Comparison of ENCODE assay signal across 21 cellular contexts in the genomic region with DNA sequence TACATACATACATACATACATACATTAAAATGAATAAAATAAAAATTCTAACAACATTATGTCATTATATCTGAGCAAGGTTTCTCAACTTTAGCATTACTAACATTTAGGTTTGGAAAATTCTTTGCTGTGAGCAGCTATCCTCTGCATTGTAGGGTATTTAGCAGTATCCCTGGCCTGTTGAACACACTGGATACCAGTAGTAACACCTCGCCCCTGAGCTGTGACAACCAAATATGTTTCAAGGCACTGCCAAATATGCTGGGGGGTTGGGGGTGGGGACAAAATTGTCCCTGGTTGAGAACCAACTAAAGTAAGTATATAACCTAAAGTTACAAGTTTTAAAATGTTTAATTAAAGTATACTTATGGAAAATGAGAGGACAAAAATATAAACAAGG.
DNase-seq lines count a peak whose midpoint lies in the region; ATAC-seq, FAIRE-seq and TF ChIP-seq lines count a peak whose summit lies in the region.
"Had no signal": no experiment of that assay in that cellular context is flagged by ENCODE, and none has a peak within 500 bp of the region (broad histone marks: within the 10 kb centered on the region; RNA-seq: fewer than 3 reads in every experiment).

No MANE protein-coding gene starts in this region.

- CTCF ChIA-PET in HepG2 (lab: Yijun Ruan, JAX; ENCODE audit: low intra/inter-chr PET ratio, low total read pairs): no interaction called here

- TF ChIP-seq EP300 in HepG2 (IDR thresholded peaks at IDR 0.05; ENCODE audit: low read depth in 2 of 2, low read length in 2 of 2) (no peak), HepG2 (CRISPR knock-in tag; IDR thresholded peaks at IDR 0.05; ENCODE audit: borderline replicate concordance) (no peak), sigmoid colon (IDR thresholded peaks at IDR 0.05) (no peak)

- no peaks in the 10 kb centered on the region for H3K9me3 ChIP-seq in liver (ENCODE audit: control insufficient read depth in 4 of 4, low read length in 3 of 4)
- no peaks in the 10 kb centered on the region for H3K9me3 ChIP-seq in HepG2 (ENCODE audit: low read length)
- H3K9me3 ChIP-seq in sigmoid colon: no peaks in the 10 kb centered on the region
- H3K9me3 ChIP-seq: A549, Caco-2 had no signal

- in situ Hi-C loops in HepG2 (cut with HindIII; ENCODE audit: extremely low pct_ligation_motif_present, low pct_unique_long_range_greater_than_20kb): no loop called here

- H3K4me3 ChIP-seq in liver (ENCODE audit: low read depth in 1 of 3, low read length in 3 of 3) (no peak overlapping the region), HepG2 (replicated peaks in 1 of 3; ENCODE audit: insufficient read depth in 1 of 3, low read depth in 2 of 3, low read length in 3 of 3) (no peak overlapping the region), sigmoid colon (no peak overlapping the region)
- H3K4me3 ChIP-seq: A549; BLaER1 treated with 17β-estradiol and CSF1 and Interleukin-3, amounts not matched to agents 10 nM and 100 nM; GM12878 had no signal

- TF ChIP-seq RAD21 in liver (IDR thresholded peaks at IDR 0.05): no peak
- no peak for TF ChIP-seq RAD21 in HepG2 (CRISPR knock-in tag; IDR thresholded peaks at IDR 0.05)

- no peak overlapping the region for H2AFZ ChIP-seq in HepG2 (ENCODE audit: low read length)

- H3K36me3 ChIP-seq in liver (ENCODE audit: control insufficient read depth in 4 of 4, insufficient read depth in 3 of 4, low read depth in 1 of 4, low read length in 3 of 4): no peaks in the 10 kb centered on the region
- H3K36me3 ChIP-seq in HepG2 (replicated peaks in 1 of 2; ENCODE audit: control insufficient read depth in 1 of 2, insufficient read depth in 2 of 2, low read length in 2 of 2): no peaks in the 10 kb centered on the region
- no peaks in the 10 kb centered on the region for H3K36me3 ChIP-seq in sigmoid colon
- H3K36me3 ChIP-seq: BLaER1 treated with 17β-estradiol and CSF1 and Interleukin-3, amounts not matched to agents 10 nM and 100 nM had no signal

- H3K27ac ChIP-seq in liver (ENCODE audit: low read depth in 1 of 2, low read length in 2 of 2) (peak overlapping the region in 1 of 2 donors; percentile 16), HepG2 (ENCODE audit: extremely low read length, insufficient read depth, low read length) (no peak overlapping the region), sigmoid colon (no peak overlapping the region)
- H3K27ac ChIP-seq: 22Rv1; A549; BLaER1 treated with 17β-estradiol and CSF1 and Interleukin-3, amounts not matched to agents 10 nM and 100 nM; C4-2B had no signal

- DNase-seq in HepG2 (ENCODE audit: low spot score): no peak
- DNase-seq in left lobe of liver (ENCODE audit: low spot score): no peak
- DNase-seq in anterior cingulate cortex (lab: John Stamatoyannopoulos, UW): no peak
- DNase-seq in sigmoid colon: no peak
- DNase-seq: AML-193; Caco-2; Calu3; CD4-positive, alpha-beta T cell; CD8-positive, alpha-beta T cell; DMS79 treated with DMSO at 0.1 percent for 48 hours; EL; GDM1 had no signal

- FAIRE-seq in HepG2 (lab: Jason Lieb, UNC): no peak
- FAIRE-seq: A549, D721Med, GM12878, GM12892, GM18507 had no signal

- H3K79me2 ChIP-seq in HepG2 (ENCODE audit: insufficient read depth, low read length): no peaks in the 10 kb centered on the region

- intact Hi-C loops in HepG2 (cut with micrococcal nuclease; ENCODE audit: unreplicated experiment): no loop called here
- intact Hi-C loops in sigmoid colon (cut with DNase I): no loop called here

- no peak overlapping the region for H3K9ac ChIP-seq in liver (ENCODE audit: low read depth in 1 of 2, low read length in 2 of 2)
- H3K9ac ChIP-seq in HepG2 (ENCODE audit: insufficient read depth, low read depth, low read length): no peak overlapping the region
- H3K9ac ChIP-seq: BLaER1 treated with 17β-estradiol and CSF1 and Interleukin-3, amounts not matched to agents 10 nM and 100 nM had no signal

- no peaks in the 10 kb centered on the region for H3K27me3 ChIP-seq in liver (ENCODE audit: control insufficient read depth in 4 of 4, insufficient read depth in 4 of 4, low read length in 3 of 4)
- no peaks in the 10 kb centered on the region for H3K27me3 ChIP-seq in HepG2 (ENCODE audit: control insufficient read depth in 1 of 2, insufficient read depth in 2 of 2, low read length in 2 of 2)
- H3K27me3 ChIP-seq in sigmoid colon: no peaks in the 10 kb centered on the region

- POLR2A ChIA-PET in HepG2 (lab: Yijun Ruan, JAX): no interaction called here

- ATAC-seq in HepG2 (no peak), left lobe of liver (peak; percentile 65)
- ATAC-seq: A549; CD8-positive, alpha-beta T cell; GM12878 had no signal

- no peak overlapping the region for H3K4me2 ChIP-seq in HepG2 (ENCODE audit: low read depth, low read length)
- H3K4me2 ChIP-seq: A549; BLaER1 treated with 17β-estradiol and CSF1 and Interleukin-3, amounts not matched to agents 10 nM and 100 nM had no signal

- TF ChIP-seq POLR2A in HepG2 (IDR thresholded peaks at IDR 0.05; ENCODE audit: insufficient read depth in 1 of 2, low read depth in 2 of 2, low read length in 2 of 2): no peak
- TF ChIP-seq POLR2A in sigmoid colon (IDR thresholded peaks at IDR 0.05): no peak

- BruUV-seq in HepG2 (replicated peaks; lab: Mats Ljungman, UMichigan): no TSS peak

- 44% methylated on average over 1 of the region's 1 CpG for WGBS in liver
- WGBS in HepG2 (ENCODE audit: low lambda C conversion rate): 0% methylated on average over 1 of the region's 1 CpG
- 87 to 93% methylated on average over 1 of the region's 1 CpG for WGBS in sigmoid colon, 2 donors

- H3K4me1 ChIP-seq in liver (ENCODE audit: control insufficient read depth in 4 of 4, insufficient read depth in 4 of 4, low read length in 3 of 4) (peaks cover 0 to 6% (median 2%) of the 10 kb centered on the region in 4 donors), HepG2 (ENCODE audit: insufficient read depth, low read length) (no peaks in the 10 kb centered on the region), sigmoid colon (no peaks in the 10 kb centered on the region)
- H3K4me1 ChIP-seq: A549; BLaER1 treated with 17β-estradiol and CSF1 and Interleukin-3, amounts not matched to agents 10 nM and 100 nM; Caco-2 had no signal

- H4K20me1 ChIP-seq in HepG2 (ENCODE audit: insufficient read depth, low read length): no peaks in the 10 kb centered on the region
- H4K20me1 ChIP-seq: BLaER1 treated with 17β-estradiol and CSF1 and Interleukin-3, amounts not matched to agents 10 nM and 100 nM had no signal

- TF ChIP-seq CTCF in liver (IDR thresholded peaks at IDR 0.05; ENCODE audit: low read depth, low read length, missing input control): no peak
- no peak for TF ChIP-seq CTCF in HepG2 (CRISPR knock-in tag; IDR thresholded peaks at IDR 0.05)
- no peak for TF ChIP-seq CTCF in sigmoid colon (IDR thresholded peaks at IDR 0.05)

TF ChIP-seq in liver, 16 proteins besides CTCF, POLR2A, EP300 and RAD21:
- TF ChIP-seq GABPA (IDR thresholded peaks at IDR 0.05 in 1 of 2, conservative IDR thresholded peaks at IDR 0.05 in 1 of 2): no peak
- peak; percentile 35 for TF ChIP-seq YY1 (IDR thresholded peaks at IDR 0.05)

TF ChIP-seq in HepG2, 621 proteins besides CTCF, POLR2A, EP300 and RAD21:
- TF ChIP-seq ZNF253 (CRISPR knock-in tag; IDR thresholded peaks at IDR 0.05; ENCODE audit: borderline replicate concordance): no peak
- TF ChIP-seq MIER3 (CRISPR knock-in tag; IDR thresholded peaks at IDR 0.05; ENCODE audit: borderline replicate concordance): no peak
- no peak for TF ChIP-seq BCLAF1 (IDR thresholded peaks at IDR 0.05)
